Comparison of ENCODE assay signal across 22 cellular contexts in the genomic region with DNA sequence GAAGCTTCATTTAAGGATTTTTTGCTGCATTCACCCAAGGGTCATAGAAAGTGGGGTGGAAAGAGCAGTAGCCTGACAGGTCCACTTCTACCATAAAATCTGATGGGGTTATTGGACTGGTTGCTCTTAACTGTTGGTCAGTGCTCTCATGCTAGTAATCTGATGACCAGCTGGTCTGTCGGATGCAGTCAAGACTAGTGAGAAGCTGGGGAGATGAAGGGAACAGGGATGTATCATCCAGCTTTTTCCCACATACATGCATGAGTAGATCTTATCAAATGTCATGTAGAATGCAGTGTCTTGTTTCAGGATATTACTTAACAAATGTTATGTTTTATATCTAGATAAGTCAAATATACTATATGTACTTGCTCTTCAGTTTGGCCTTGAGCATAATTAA. TPM values are rescaled to one million over a fixed set of nuclear protein-coding genes. Genes with fewer than 3 reads are reported as not detected.
DNase-seq lines count a peak whose midpoint lies in the region; ATAC-seq, FAIRE-seq and TF ChIP-seq lines count a peak whose summit lies in the region.
"Had no signal": no experiment of that assay in that cellular context is flagged by ENCODE, and none has a peak within 500 bp of the region (broad histone marks: within the 10 kb centered on the region; RNA-seq: fewer than 3 reads in every experiment).

No MANE protein-coding gene starts in this region.

- no peak overlapping the region for H3K4me3 Mint-ChIP-seq in MCF 10A (ENCODE audit: unreplicated experiment)
- no peak overlapping the region for H3K4me3 Mint-ChIP-seq in stimulated activated naive CD8-positive, alpha-beta T cell treated with anti-CD3 and anti-CD28 coated beads, Interleukin-15, amount 100 ng/mL, for 72 hours
- H3K4me3 Mint-ChIP-seq: activated CD4-positive, alpha-beta T cell treated with anti-CD3 and anti-CD28 coated beads for 36 hours had no signal

- peaks cover 21% of the 10 kb centered on the region for H3K36me3 Mint-ChIP-seq in MCF 10A (ENCODE audit: insufficient read depth, unreplicated experiment)

- TF ChIP-seq CTCF in MCF 10A (IDR thresholded peaks at IDR 0.05; ENCODE audit: unreplicated experiment) (no peak), mammary epithelial cell (conservative IDR thresholded peaks at IDR 0.05 in 1 of 2, IDR thresholded peaks at IDR 0.05 in 1 of 2; ENCODE audit: extremely low read depth in 1 of 2, insufficient read depth in 1 of 2, low read depth in 1 of 2, low read length in 2 of 2) (no peak), K562 (IDR thresholded peaks at IDR 0.05 in 2 of 3, conservative IDR thresholded peaks at IDR 0.05 in 1 of 3; ENCODE audit: insufficient read depth in 2 of 3, low read depth in 1 of 3, low read length in 3 of 3) (no peak)

- peaks cover 51% of the 10 kb centered on the region for H3K4me1 Mint-ChIP-seq in MCF 10A (ENCODE audit: insufficient read depth, unreplicated experiment)
- H3K4me1 Mint-ChIP-seq in stimulated activated naive CD8-positive, alpha-beta T cell treated with anti-CD3 and anti-CD28 coated beads, Interleukin-15, amount 100 ng/mL, for 72 hours = peaks cover 7% of the 10 kb centered on the region

- BruUV-seq in MCF 10A (replicated peaks; lab: Mats Ljungman, UMichigan) (no TSS peak), mammary epithelial cell (replicated peaks; lab: Mats Ljungman, UMichigan) (no TSS peak), K562 (replicated peaks; lab: Mats Ljungman, UMichigan) (no TSS peak)

- H3K9me3 Mint-ChIP-seq in MCF 10A (ENCODE audit: unreplicated experiment) = no peaks in the 10 kb centered on the region
- H3K9me3 Mint-ChIP-seq in stimulated activated naive CD8-positive, alpha-beta T cell treated with anti-CD3 and anti-CD28 coated beads, Interleukin-15, amount 100 ng/mL, for 72 hours = no peaks in the 10 kb centered on the region
- H3K9me3 Mint-ChIP-seq: activated naive CD4-positive, alpha-beta T cell treated with anti-CD3 and anti-CD28 coated beads, Interleukin-2, amount 50 U/mL, for 72 hours had no signal

- no peaks in the 10 kb centered on the region for H3K27me3 Mint-ChIP-seq in MCF 10A (ENCODE audit: insufficient read depth, unreplicated experiment)
- H3K27me3 Mint-ChIP-seq in stimulated activated naive CD8-positive, alpha-beta T cell treated with anti-CD3 and anti-CD28 coated beads, Interleukin-15, amount 100 ng/mL, for 72 hours = no peaks in the 10 kb centered on the region
- H3K27me3 Mint-ChIP-seq: activated CD4-positive, alpha-beta T cell treated with anti-CD3 and anti-CD28 coated beads for 36 hours had no signal

- peak overlapping the region; percentile 23 for H3K27ac Mint-ChIP-seq in MCF 10A (ENCODE audit: low read depth, unreplicated experiment)
- no peak overlapping the region for H3K27ac Mint-ChIP-seq in stimulated activated naive CD8-positive, alpha-beta T cell treated with anti-CD3 and anti-CD28 coated beads, Interleukin-15, amount 100 ng/mL, for 72 hours
- H3K27ac Mint-ChIP-seq: activated CD4-positive, alpha-beta T cell treated with anti-CD3 and anti-CD28 coated beads for 36 hours; activated naive CD4-positive, alpha-beta T cell treated with anti-CD3 and anti-CD28 coated beads, Interleukin-2, amount 50 U/mL, for 72 hours had no signal

- POLR2A ChIA-PET in MCF 10A (lab: Yijun Ruan, JAX) (interaction anchor here (1.6 to 1.8 kb wide), 2 partner anchors 10 to 16 kb away, joined by 4 to 7 read pairs; partner anchors contain the start of gene ATP1B1), K562 (lab: Yijun Ruan, JAX) (interaction anchor here (1.2 to 1.5 kb wide), 2 partner anchors 9 to 11 kb away, joined by 3 to 4 read pairs; partner anchors contain the start of gene ATP1B1)

- H3K27me3 ChIP-seq in mammary epithelial cell (ENCODE audit: insufficient read depth, low read length) (no peaks in the 10 kb centered on the region), K562 (ENCODE audit: control insufficient read depth in 2 of 2, insufficient read depth in 2 of 2, low read length in 2 of 2) (no peaks in the 10 kb centered on the region), skeletal muscle tissue (ENCODE audit: control insufficient read depth in 3 of 3, insufficient read depth in 3 of 3, low read length in 3 of 3) (no peaks in the 10 kb centered on the region)
- H3K27me3 ChIP-seq: vagina had no signal

- H3K27ac ChIP-seq in mammary epithelial cell (ENCODE audit: insufficient read depth, low read depth, low read length) (no peak overlapping the region), K562 (ENCODE audit: extremely low read depth, low read depth, low read length) (no peak overlapping the region), skeletal muscle tissue (ENCODE audit: low read depth, low read length) (peak overlapping the region; percentile 86)
- H3K27ac ChIP-seq: vagina had no signal

- H3K9me1 ChIP-seq in K562 (ENCODE audit: control insufficient read depth, insufficient read depth, low read length) = no peaks in the 10 kb centered on the region

- dilution Hi-C loops in mammary epithelial cell (cut with HindIII; ENCODE audit: low sequenced_read_pairs) = loop anchor here (5.0 to 25.0 kb wide), 2 partner anchors 405 to 480 kb away; no protein-coding TSS in a partner anchor

- intact Hi-C loops in MCF 10A (cut with micrococcal nuclease) = loop anchor here (10.0 kb wide), 1 partner anchor 367 kb away; the partner anchor contains the start of gene SLC19A2
- intact Hi-C loops in mammary epithelial cell (cut with micrococcal nuclease) = no loop called here
- intact Hi-C loops in K562 (cut with micrococcal nuclease) = no loop called here

- no peaks in the 10 kb centered on the region for H4K20me1 ChIP-seq in mammary epithelial cell (ENCODE audit: insufficient read depth, low read length)
- no peaks in the 10 kb centered on the region for H4K20me1 ChIP-seq in K562 (replicated peaks; ENCODE audit: control insufficient read depth, insufficient read depth, low read length)

- H3K9ac ChIP-seq in mammary epithelial cell (ENCODE audit: insufficient read depth, low read length) (no peak overlapping the region), K562 (ENCODE audit: insufficient read depth in 1 of 2, low read depth in 2 of 2, low read length in 2 of 2) (no peak overlapping the region), skeletal muscle tissue (ENCODE audit: low read depth in 1 of 3, low read length in 3 of 3) (peak overlapping the region; percentile 37 to 69 (median 39))

- H3K36me3 ChIP-seq in mammary epithelial cell (ENCODE audit: insufficient read depth, low read length) = peaks cover 8% of the 10 kb centered on the region
- H3K36me3 ChIP-seq in K562 (ENCODE audit: control insufficient read depth, insufficient read depth, low read length) = no peaks in the 10 kb centered on the region
- peaks cover 27 to 32% (median 32%) of the 10 kb centered on the region in 3 donors for H3K36me3 ChIP-seq in skeletal muscle tissue (ENCODE audit: control insufficient read depth in 3 of 3, insufficient read depth in 3 of 3, low read length in 3 of 3)
- H3K36me3 ChIP-seq: vagina had no signal

- in situ Hi-C loops in mammary epithelial cell (cut with MboI; ENCODE audit: low sequenced_read_pairs in 2 of 2) (loop anchor here (10.0 to 25.0 kb wide), 2 partner anchors 245 to 483 kb away; partner anchors contain the start of genes BLZF1 (in 1 of the 2) and NME7 (in 1 of the 2)), K562 (cut with MboI) (no loop called here)

- DNase-seq in MCF 10A (ENCODE audit: unreplicated experiment) (no peak), mammary epithelial cell (no peak), K562 (ENCODE audit: extremely low read depth in 1 of 4, low spot score in 3 of 4) (no peak), iris pigment epithelial cell (ENCODE audit: low read depth) (peak; percentile 65), midbrain (lab: John Stamatoyannopoulos, UW) (no peak), UCSD-AML1 (lab: John Stamatoyannopoulos, UW; ENCODE audit: unreplicated experiment) (no peak)
- DNase-seq in stimulated activated naive CD8-positive, alpha-beta T cell treated with anti-CD3 and anti-CD28 coated beads, Interleukin-15, amount 100 ng/mL, for 72 hours = no peak
- DNase-seq: 8988T; activated CD4-positive, alpha-beta T cell treated with anti-CD3 and anti-CD28 coated beads for 36 hours; H7; islet precursor cell; NCI-H146; NCI-H2171; NCI-H69; Right ventricle myocardium superior had no signal

- H2AFZ ChIP-seq in mammary epithelial cell (ENCODE audit: low read depth, low read length) (no peak overlapping the region), K562 (ENCODE audit: low read depth, low read length) (no peak overlapping the region)

- no peak for TF ChIP-seq RAD21 in K562 (CRISPR knock-in tag; conservative IDR thresholded peaks at IDR 0.05 in 1 of 2, IDR thresholded peaks at IDR 0.05 in 1 of 2)

- H3K9me3 ChIP-seq in mammary epithelial cell (replicated peaks; ENCODE audit: insufficient read depth, low read length) (no peaks in the 10 kb centered on the region), K562 (replicated peaks; ENCODE audit: control insufficient read depth, insufficient read depth, low read depth, low read length) (no peaks in the 10 kb centered on the region), skeletal muscle tissue (ENCODE audit: control insufficient read depth in 3 of 3, low read length in 3 of 3) (no peaks in the 10 kb centered on the region)
- H3K9me3 ChIP-seq: vagina had no signal

- no peak for FAIRE-seq in K562 (lab: Jason Lieb, UNC)
- FAIRE-seq: astrocyte, colon, endometrium, TTC549 had no signal

- WGBS in mammary epithelial cell (ENCODE audit: low coverage, missing lambda C conversion rate) = 93% methylated on average over 1 of the region's 1 CpG
- 13% methylated on average over 1 of the region's 1 CpG for WGBS in K562 (ENCODE audit: insufficient coverage, low coverage, missing lambda C conversion rate)

- peaks cover 58% of the 10 kb centered on the region for H3K79me2 ChIP-seq in mammary epithelial cell (ENCODE audit: insufficient read depth, low read length)
- no peaks in the 10 kb centered on the region for H3K79me2 ChIP-seq in K562 (ENCODE audit: control insufficient read depth, insufficient read depth, low read length)

- H3K4me2 ChIP-seq in mammary epithelial cell (ENCODE audit: insufficient read depth, low read depth, low read length) = no peak overlapping the region
- no peak overlapping the region for H3K4me2 ChIP-seq in K562 (ENCODE audit: insufficient read depth, low read length)

- CTCF ChIA-PET in MCF 10A (lab: Yijun Ruan, JAX) = interaction anchor here (0.5 to 2.4 kb wide), 13 partner anchors 8 to 929 kb away, joined by 3 to 13 read pairs (median 5); no protein-coding TSS in a partner anchor
- CTCF ChIA-PET in mammary epithelial cell (lab: Charles Lee; ENCODE audit: low non-redundant PET) = interaction anchor here (0.6 kb wide), 1 partner anchor 230 kb away, joined by 3 read pairs; no protein-coding TSS in a partner anchor
- CTCF ChIA-PET in K562 (lab: Yijun Ruan, JAX; ENCODE audit: low intra/inter-chr PET ratio) = interaction anchor here (0.6 kb wide), 1 partner anchor 15 kb away, joined by 3 read pairs; no protein-coding TSS in a partner anchor

- no peak for TF ChIP-seq EP300 in K562 (IDR thresholded peaks at IDR 0.05; ENCODE audit: low read length)

- no peak for ATAC-seq in K562
- no peak for ATAC-seq in stimulated activated naive CD8-positive, alpha-beta T cell treated with anti-CD3 and anti-CD28 coated beads, Interleukin-15, amount 100 ng/mL, for 72 hours
- ATAC-seq: activated CD4-positive, alpha-beta T cell treated with anti-CD3 and anti-CD28 coated beads for 36 hours; activated naive CD4-positive, alpha-beta T cell treated with anti-CD3 and anti-CD28 coated beads, Interleukin-2, amount 50 U/mL, for 72 hours had no signal

- TF ChIP-seq POLR2A in K562 (conservative IDR thresholded peaks at IDR 0.05) = no peak

- H3K4me3 ChIP-seq in mammary epithelial cell (replicated peaks in 1 of 3; ENCODE audit: insufficient read depth in 1 of 3, low read depth in 2 of 3, low read length in 3 of 3) = no peak overlapping the region
- H3K4me3 ChIP-seq in K562 = no peak overlapping the region
- peak overlapping the region in 2 of 3 donors; percentile 15 to 22 for H3K4me3 ChIP-seq in skeletal muscle tissue (ENCODE audit: low read length in 3 of 3)
- H3K4me3 ChIP-seq: vagina had no signal

- peaks cover 52% of the 10 kb centered on the region for H3K4me1 ChIP-seq in mammary epithelial cell (ENCODE audit: insufficient read depth, low read length)
- peaks cover 0 to 5% of the 10 kb centered on the region in 2 experiments; a peak in 2 of 5 replicates for H3K4me1 ChIP-seq in K562 (replicated peaks in 1 of 2; ENCODE audit: control insufficient read depth in 2 of 2, insufficient read depth in 2 of 2, low read length in 2 of 2)
- H3K4me1 ChIP-seq in skeletal muscle tissue (ENCODE audit: control insufficient read depth in 3 of 3, insufficient read depth in 3 of 3, low read length in 3 of 3) = peaks cover 64 to 84% (median 67%) of the 10 kb centered on the region in 3 donors

RNA-seq across cellular contexts. Expression of gene ATP1B1, which starts 11.1 kb away (rescaled TPM):
- total RNA-seq in MCF 10A (2022) (20.0 and 24.4 TPM in 2 replicates), mammary epithelial cell (100 to 1,000 TPM in 1 of 2 donors, 10 to 100 TPM in 1; 53.2 to 117 TPM), K562 (2014; rRNA removed) (0.98 and 2.5 TPM in 2 replicates), K562 (2014; rRNA removed; fragmentation: Illumina TruSeq; extraction: Trizol) (1.6 and 1.8 TPM in 2 replicates), K562 (2015; rRNA removed; fragmentation: Illumina TruSeq; extraction: Trizol) (1.9 and 2.1 TPM in 2 replicates), K562 (2021) (3.0 TPM in 2 replicates), skeletal muscle tissue (16.7 TPM)
- polyA plus RNA-seq in mammary epithelial cell (31.0 TPM), K562 (2011; rRNA removed) (1.5 and 1.7 TPM in 2 replicates), K562 (2014; fragmentation: Illumina TruSeq; extraction: Trizol) (1.5 and 1.6 TPM in 2 replicates), K562 (2014; fragmentation: Nextera tagmentation; extraction: Ambion mirVana) (1 to 10 TPM in 1 of 2 experiments, under 1 TPM in 1; 0.76 to 1.1 TPM), K562 (2014; rRNA removed) (1.9 and 2.4 TPM in 2 replicates)
- polyA minus RNA-seq in mammary epithelial cell = 41.2 TPM
- total RNA-seq in K562 (2011; cell fraction: chromatin; rRNA removed; ENCODE audit: low replicate concordance) = 1.2 and 1.7 TPM in 2 replicates
- 1.3 and 2.3 TPM in 2 replicates for total RNA-seq in K562 (2011; cell fraction: nucleolus; rRNA removed)
- total RNA-seq in K562 (2011; cell fraction: nucleoplasm; rRNA removed) = 2.4 and 2.6 TPM in 2 replicates
- polyA plus RNA-seq in K562 (2011; cell fraction: cytosol; rRNA removed) = 0.49 and 0.72 TPM in 2 replicates
- polyA plus RNA-seq in K562 (2011; cell fraction: nucleus; rRNA removed) = 0.43 and 0.45 TPM in 2 replicates
- 2.1 and 3.7 TPM in 2 replicates for polyA plus RNA-seq in K562 (2012)
- polyA minus RNA-seq in K562 (2011; rRNA and poly(A)+ RNA removed) = 2.3 and 2.8 TPM in 2 replicates
- polyA minus RNA-seq in K562 (2011; cell fraction: cytosol; rRNA and poly(A)+ RNA removed) = 2.3 and 3.0 TPM in 2 replicates
- 0.94 and 1.00 TPM in 2 replicates for polyA minus RNA-seq in K562 (2011; cell fraction: nucleus; rRNA and poly(A)+ RNA removed)

Comparison
In these comparisons a context has a peak if more than half of its experiments do, and no peak if none do; other contexts are left out.
1. H3K4me3 ChIP-seq: peak in skeletal muscle tissue (2 of 3); none in mammary epithelial cell (0 of 3) and K562 (single experiment).
2. H3K9ac ChIP-seq: peak in skeletal muscle tissue (3 of 3); none in mammary epithelial cell (single experiment) and K562 (0 of 2).